In the genomic region with DNA sequence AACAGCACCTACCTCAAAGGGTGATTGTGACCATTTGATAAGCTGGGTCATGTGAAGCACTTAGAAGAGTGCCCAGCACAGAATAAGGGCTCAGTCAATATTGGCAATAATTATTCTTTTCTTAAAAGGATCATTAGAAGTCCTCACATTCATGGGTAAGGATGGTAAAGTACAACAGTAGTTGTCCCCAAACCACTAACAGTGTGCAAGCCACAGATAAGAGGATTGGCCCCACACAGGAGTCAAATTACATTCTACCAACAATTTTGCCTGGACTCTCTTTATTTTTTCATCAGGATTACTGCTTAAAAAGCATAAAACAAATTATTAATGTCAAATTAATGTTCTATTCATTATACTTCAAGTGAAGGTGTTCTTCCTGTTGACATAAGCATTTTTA, we compare ENCODE assay signal across 19 cellular contexts.
"Had no signal": no experiment of that assay in that cellular context is flagged by ENCODE, and none has a peak within 500 bp of the region (broad histone marks: within the 10 kb centered on the region; RNA-seq: fewer than 3 reads in every experiment).

No MANE protein-coding gene starts in this region.

- ATAC-seq: activated CD4-positive, CD25-positive, alpha-beta regulatory T cell treated with anti-CD3 and anti-CD28 coated beads, Interleukin-2, amount 50 U/mL, for 24 hours; activated CD8-positive, alpha-beta T cell treated with anti-CD3 and anti-CD28 coated beads for 36 hours; activated T-cell treated with anti-CD3 and anti-CD28 coated beads, Interleukin-2, amount 50 U/mL, for 72 hours had no signal

- DNase-seq: activated CD4-positive, alpha-beta T cell treated with anti-CD3 and anti-CD28 coated beads for 4 hours; activated CD8-positive, alpha-beta memory T cell treated with anti-CD3 and anti-CD28 coated beads, Interleukin-2, amount 50 U/mL, for 4 hours; activated CD8-positive, alpha-beta T cell treated with anti-CD3 and anti-CD28 coated beads for 36 hours; activated gamma-delta T cell treated with Interleukin-2 at 50 U/mL for 16 hours; activated naive CD4-positive, alpha-beta T cell treated with anti-CD3 and anti-CD28 coated beads, Interleukin-2, amount 10 ng/mL, durations not matched to agents 7 days and 5 days; activated naive CD8-positive, alpha-beta T cell treated with anti-CD3 and anti-CD28 coated beads, Interleukin-2, amount 10 ng/mL, durations not matched to agents 7 days and 5 days; activated T-cell treated with anti-CD3 and anti-CD28 coated beads, Interleukin-2, amount 50 U/mL, for 72 hours; aorta; caudate nucleus; Karpas-422; NCI-H1092; NCI-H1417; NCI-H1930; NCI-H345; NCI-H524; NCI-H774; NK-92 treated with Interleukin-12 subunit alpha and Interleukin-12 subunit beta, amount 100 ng/mL, for 24 hours; SHP77 had no signal
